ENCODE assay signal across 1 cellular context in the genomic region with DNA sequence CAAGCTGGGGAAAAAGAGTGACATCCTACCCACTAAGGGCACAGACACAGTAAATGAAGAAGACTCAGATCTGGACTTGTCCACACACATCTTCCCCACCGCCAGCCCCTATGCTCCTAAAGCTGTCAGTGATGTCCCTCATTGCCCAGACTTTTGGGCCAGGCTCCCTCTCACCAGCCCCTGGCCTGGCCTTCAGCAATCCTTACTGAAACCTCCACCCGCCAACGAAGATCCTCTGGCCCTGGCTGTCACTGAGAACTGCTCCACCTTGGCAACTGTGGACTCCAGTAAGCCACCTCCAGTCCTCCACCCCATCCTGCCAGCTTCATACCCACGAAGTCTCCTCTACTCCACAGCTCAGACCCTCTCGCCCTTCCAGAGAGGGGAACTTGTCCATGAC.
TF ChIP-seq lines count a peak whose summit lies in the region.

No MANE protein-coding gene starts in this region.

TF ChIP-seq in H1, 55 proteins besides CTCF, POLR2A, EP300 and RAD21:
- TF ChIP-seq EGR1 (IDR thresholded peaks at IDR 0.05; ENCODE audit: borderline replicate concordance, low read depth, low read length) (no peak), YY1 (IDR thresholded peaks at IDR 0.05; ENCODE audit: low read depth, low read length) (no peak), CBX5 (IDR thresholded peaks at IDR 0.05; ENCODE audit: low read depth, low read length) (no peak), SP4 (IDR thresholded peaks at IDR 0.05; ENCODE audit: low read length) (no peak), ZNF274 (IDR thresholded peaks at IDR 0.05; ENCODE audit: borderline replicate concordance, extremely low read depth, low read length) (no peak)
